Comparison of ENCODE assay signal across 14 cellular contexts in the genomic region with DNA sequence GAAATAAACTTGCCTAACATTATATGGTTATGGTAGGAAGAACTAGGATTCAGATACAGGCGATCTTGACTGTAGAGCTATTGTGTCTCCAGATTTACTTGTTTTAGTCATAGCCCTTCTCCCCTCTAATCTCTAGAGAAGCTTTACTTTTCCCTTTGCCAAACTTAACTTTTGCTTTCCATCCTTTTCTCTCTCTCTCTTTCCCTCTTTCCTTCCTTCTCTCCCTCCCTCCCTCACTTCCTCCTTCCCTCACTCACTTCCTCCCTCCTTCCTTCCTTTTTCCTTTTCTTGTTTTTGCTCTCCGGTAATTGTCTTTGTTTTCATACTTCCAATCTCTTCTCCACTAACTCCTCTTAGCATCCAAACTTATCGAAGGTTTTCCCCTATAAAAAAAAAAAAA. TPM values are rescaled to one million over a fixed set of nuclear protein-coding genes. Genes with fewer than 3 reads are reported as not detected.
DNase-seq lines count a peak whose midpoint lies in the region; ATAC-seq and TF ChIP-seq lines count a peak whose summit lies in the region.
"Had no signal": no experiment of that assay in that cellular context is flagged by ENCODE, and none has a peak within 500 bp of the region (broad histone marks: within the 10 kb centered on the region; RNA-seq: fewer than 3 reads in every experiment).

No MANE protein-coding gene starts in this region.

- H2AFZ ChIP-seq in H9 (ENCODE audit: low read length), result no peak overlapping the region

- no CpG with 5 or more reads among the region's 3 CpGs for WGBS in H9 (ENCODE audit: extremely low coverage, insufficient read length, low lambda C conversion rate)

- no peak overlapping the region for H3K14ac ChIP-seq in H9 (ENCODE audit: insufficient read depth, low read length)

- CTCF ChIA-PET in CD4-positive, alpha-beta T cell (lab: Charles Lee), result interaction anchor here (1.0 kb wide), 1 partner anchor 194 kb away, joined by 5 read pairs; no protein-coding TSS in a partner anchor

- POLR2A ChIA-PET in CD4-positive, alpha-beta T cell (lab: Charles Lee), result interaction anchor here (1.3 to 1.8 kb wide), 2 partner anchors 9 to 11 kb away, joined by 3 to 8 read pairs; a partner anchor contains a TSS

- no peak overlapping the region for H3K4me2 ChIP-seq in H9 (ENCODE audit: insufficient read depth, insufficient read length, low read length)

- TF ChIP-seq CTCF in CD4-positive, alpha-beta T cell (IDR thresholded peaks at IDR 0.05), result no peak
- TF ChIP-seq CTCF in H9 (conservative IDR thresholded peaks at IDR 0.05), result no peak
- TF ChIP-seq CTCF in natural killer cell (IDR thresholded peaks at IDR 0.05), result no peak
- TF ChIP-seq CTCF in uterus (IDR thresholded peaks at IDR 0.05), result no peak

- peak overlapping the region; percentile 92 for H3K27ac Mint-ChIP-seq in CD4-positive, alpha-beta T cell
- peak overlapping the region; percentile 44 to 69 (median 61); a peak in 5 of 7 replicates for H3K27ac Mint-ChIP-seq in H9
- peak overlapping the region; percentile 18 for H3K27ac Mint-ChIP-seq in activated naive CD8-positive, alpha-beta T cell treated with anti-CD3 and anti-CD28 coated beads for 36 hours
- peak overlapping the region; percentile 3 to 75 for H3K27ac Mint-ChIP-seq in natural killer cell

- H3K79me1 ChIP-seq in H9 (ENCODE audit: insufficient read depth, low read depth, low read length, poor library complexity, severe bottlenecking), result no peaks in the 10 kb centered on the region

- H3K4me3 ChIP-seq in uterus, result no peak overlapping the region

- H3T11ph ChIP-seq in H9 (ENCODE audit: low read length), result no peak overlapping the region

- H3K4me3 Mint-ChIP-seq in CD4-positive, alpha-beta T cell, result peak overlapping the region; percentile 67
- no peak overlapping the region for H3K4me3 Mint-ChIP-seq in H9
- H3K4me3 Mint-ChIP-seq in activated naive CD8-positive, alpha-beta T cell treated with anti-CD3 and anti-CD28 coated beads for 36 hours, result peak overlapping the region; percentile 5
- H3K4me3 Mint-ChIP-seq in natural killer cell, result peak overlapping the region; percentile 54

- H4K91ac ChIP-seq in H9 (ENCODE audit: insufficient read length, low read depth, low read length), result no peak overlapping the region

- no peak for DNase-seq in CD4-positive, alpha-beta T cell
- DNase-seq in H9, result no peak
- no peak for DNase-seq in activated naive CD8-positive, alpha-beta T cell treated with anti-CD3 and anti-CD28 coated beads for 36 hours
- DNase-seq in natural killer cell, result no peak
- no peak for DNase-seq in uterus
- no peak for DNase-seq in NCI-H146 treated with DMSO at 0.1 percent for 48 hours (lab: John Stamatoyannopoulos, UW; ENCODE audit: unreplicated experiment)
- DNase-seq: COR-L47; cortex of kidney; NCI-H1048; NCI-H2171 treated with DMSO at 0.1 percent for 48 hours; NK-92 treated with Interleukin-12 subunit alpha and Interleukin-12 subunit beta, amount 100 ng/mL, for 24 hours; SHP77 treated with DMSO at 0.1 percent for 48 hours had no signal

- H3K9ac ChIP-seq in H9 (ENCODE audit: extremely low read depth, insufficient read length, low read length), result no peak overlapping the region

- ATAC-seq in CD4-positive, alpha-beta T cell (ENCODE audit: poor library complexity), result no peak
- ATAC-seq in natural killer cell (no peak), GM19328 (IDR thresholded peaks at IDR 0.05; ENCODE audit: unreplicated experiment) (no peak), GM19397 (IDR thresholded peaks at IDR 0.05; ENCODE audit: unreplicated experiment) (no peak)

- H3K23ac ChIP-seq in H9 (ENCODE audit: insufficient read length, low read depth, low read length), result no peak overlapping the region

- H2BK15ac ChIP-seq in H9 (ENCODE audit: low read depth, low read length), result no peak overlapping the region

- no peak overlapping the region for H2BK5ac ChIP-seq in H9 (ENCODE audit: insufficient read length, low read length)

- H4K5ac ChIP-seq in H9 (ENCODE audit: insufficient read length, low read depth, low read length), result no peak overlapping the region

- H3K23me2 ChIP-seq in H9 (ENCODE audit: insufficient read length, low read depth, low read length, poor library complexity, severe bottlenecking), result no peaks in the 10 kb centered on the region

- no peaks in the 10 kb centered on the region for H3K9me3 Mint-ChIP-seq in CD4-positive, alpha-beta T cell
- no peaks in the 10 kb centered on the region for H3K9me3 Mint-ChIP-seq in H9
- H3K9me3 Mint-ChIP-seq in activated naive CD8-positive, alpha-beta T cell treated with anti-CD3 and anti-CD28 coated beads for 36 hours, result no peaks in the 10 kb centered on the region
- no peaks in the 10 kb centered on the region for H3K9me3 Mint-ChIP-seq in natural killer cell

- H2BK12ac ChIP-seq in H9 (ENCODE audit: insufficient read length, low read depth, low read length), result no peak overlapping the region

- no peaks in the 10 kb centered on the region for H3K4me1 ChIP-seq in H9 (ENCODE audit: insufficient read depth, low read length)
- H3K4me1 ChIP-seq in uterus, result peaks cover 0 to 3% of the 10 kb centered on the region in 2 donors

- no peaks in the 10 kb centered on the region for H3K9me3 ChIP-seq in CD4-positive, alpha-beta T cell (ENCODE audit: control insufficient read depth, low read length)
- no peaks in the 10 kb centered on the region for H3K9me3 ChIP-seq in H9 (ENCODE audit: control insufficient read depth, low read depth, low read length)
- H3K9me3 ChIP-seq in uterus, result no peaks in the 10 kb centered on the region

- no peak overlapping the region for H4K8ac ChIP-seq in H9 (replicated peaks; ENCODE audit: insufficient read length, low read depth, low read length)

- peaks cover 78% of the 10 kb centered on the region for H3K4me1 Mint-ChIP-seq in CD4-positive, alpha-beta T cell (ENCODE audit: low read depth)
- H3K4me1 Mint-ChIP-seq in H9 (peaks cover 15 to 21% of the 10 kb centered on the region in 2 experiments), natural killer cell (peaks cover 41 to 43% of the 10 kb centered on the region in 2 donors)
- H3K4me1 Mint-ChIP-seq in activated naive CD8-positive, alpha-beta T cell treated with anti-CD3 and anti-CD28 coated beads for 36 hours, result peaks cover 74% of the 10 kb centered on the region

- H3K27ac ChIP-seq in CD4-positive, alpha-beta T cell (ENCODE audit: low read depth, low read length), result no peak overlapping the region
- H3K27ac ChIP-seq in H9 (ENCODE audit: insufficient read length, low read depth, low read length) (no peak overlapping the region), uterus (no peak overlapping the region)

- H3K56ac ChIP-seq in H9 (ENCODE audit: insufficient read length, low read depth, low read length), result no peak overlapping the region

- no peak overlapping the region for H3K4ac ChIP-seq in H9 (ENCODE audit: low read depth, low read length)

- no peaks in the 10 kb centered on the region for H3K27me3 ChIP-seq in CD4-positive, alpha-beta T cell (ENCODE audit: control insufficient read depth, insufficient read depth, low read length)
- no peaks in the 10 kb centered on the region for H3K27me3 ChIP-seq in H9 (ENCODE audit: insufficient read depth, low read length)
- H3K27me3 ChIP-seq in uterus, result no peaks in the 10 kb centered on the region

- H3K36me3 ChIP-seq in uterus, result no peaks in the 10 kb centered on the region

- peaks cover 54% of the 10 kb centered on the region for H3K79me2 ChIP-seq in H9 (ENCODE audit: insufficient read depth, low read length)

- H2AK5ac ChIP-seq in H9 (ENCODE audit: insufficient read length, low read length), result no peak overlapping the region

- no peak overlapping the region for H2BK120ac ChIP-seq in H9 (ENCODE audit: low read depth, low read length, poor library complexity, severe bottlenecking)

- no peaks in the 10 kb centered on the region for H4K20me1 ChIP-seq in H9 (ENCODE audit: control insufficient read depth, insufficient read depth, insufficient read length)

- intact Hi-C loops in CD4-positive, alpha-beta T cell (cut with DNase I, micrococcal nuclease), result loop anchor here in 1 of 2 experiments (10.0 kb wide), 1 partner anchor 63 kb away; no protein-coding TSS in a partner anchor
- intact Hi-C loops in natural killer cell (cut with micrococcal nuclease) (no loop called here), uterus (cut with DNase I; ENCODE audit: low total_unique reads) (no loop called here)

- no peak for TF ChIP-seq POLR2A in uterus (IDR thresholded peaks at IDR 0.05)

- no peak overlapping the region for H3K18ac ChIP-seq in H9 (ENCODE audit: insufficient read length, low read depth, low read length)

- H2BK20ac ChIP-seq in H9 (ENCODE audit: low read depth, low read length, poor library complexity, severe bottlenecking), result no peak overlapping the region

- no peaks in the 10 kb centered on the region for H3K27me3 Mint-ChIP-seq in CD4-positive, alpha-beta T cell
- H3K27me3 Mint-ChIP-seq in H9 (ENCODE audit: low read depth) (no peaks in the 10 kb centered on the region), natural killer cell (ENCODE audit: low read depth in 2 of 2) (no peaks in the 10 kb centered on the region)
- no peaks in the 10 kb centered on the region for H3K27me3 Mint-ChIP-seq in activated naive CD8-positive, alpha-beta T cell treated with anti-CD3 and anti-CD28 coated beads for 36 hours

- peaks cover 65% of the 10 kb centered on the region for H3K36me3 Mint-ChIP-seq in CD4-positive, alpha-beta T cell (ENCODE audit: low read depth)
- peaks cover 17 to 40% (median 29%) of the 10 kb centered on the region in 3 experiments for H3K36me3 Mint-ChIP-seq in H9 (ENCODE audit: insufficient read depth in 1 of 3, low read depth in 3 of 3)
- peaks cover 45% of the 10 kb centered on the region for H3K36me3 Mint-ChIP-seq in activated naive CD8-positive, alpha-beta T cell treated with anti-CD3 and anti-CD28 coated beads for 36 hours
- no peaks in the 10 kb centered on the region for H3K36me3 Mint-ChIP-seq in natural killer cell

RNA-seq across cellular contexts. Expression of a gene that starts 10.4 kb away (rescaled TPM):
- total RNA-seq in CD4-positive, alpha-beta T cell, result 100 to 1,000 TPM; 164 to 174 TPM
- 231 and 236 TPM in 2 replicates for total RNA-seq in H9 (2021)
- total RNA-seq in activated naive CD8-positive, alpha-beta T cell treated with anti-CD3 and anti-CD28 coated beads for 36 hours, result 100 to 1,000 TPM; 286 to 297 TPM
- total RNA-seq in natural killer cell, result 100 to 1,000 TPM; 127 to 139 (median 131) TPM
- total RNA-seq in uterus, result 100 to 1,000 TPM in 1 of 4 donors, 10 to 100 TPM in 3; 34.1 to 153 (median 76.3) TPM

Comparison
In these comparisons a context has a peak if more than half of its experiments do, and no peak if none do; other contexts are left out.
1. H3K27ac Mint-ChIP-seq: peak in every context shown above with its lines; median percentile 92 in CD4-positive, alpha-beta T cell; 61 in H9; 39 in natural killer cell; 18 in activated naive CD8-positive, alpha-beta T cell treated with anti-CD3 and anti-CD28 coated beads for 36 hours.
2. H3K4me3 Mint-ChIP-seq: peak in CD4-positive, alpha-beta T cell (single experiment), activated naive CD8-positive, alpha-beta T cell treated with anti-CD3 and anti-CD28 coated beads for 36 hours (single experiment) and natural killer cell (single experiment); none in H9 (0 of 2).